ENCODE assay signal across 1 cellular context in the genomic region with DNA sequence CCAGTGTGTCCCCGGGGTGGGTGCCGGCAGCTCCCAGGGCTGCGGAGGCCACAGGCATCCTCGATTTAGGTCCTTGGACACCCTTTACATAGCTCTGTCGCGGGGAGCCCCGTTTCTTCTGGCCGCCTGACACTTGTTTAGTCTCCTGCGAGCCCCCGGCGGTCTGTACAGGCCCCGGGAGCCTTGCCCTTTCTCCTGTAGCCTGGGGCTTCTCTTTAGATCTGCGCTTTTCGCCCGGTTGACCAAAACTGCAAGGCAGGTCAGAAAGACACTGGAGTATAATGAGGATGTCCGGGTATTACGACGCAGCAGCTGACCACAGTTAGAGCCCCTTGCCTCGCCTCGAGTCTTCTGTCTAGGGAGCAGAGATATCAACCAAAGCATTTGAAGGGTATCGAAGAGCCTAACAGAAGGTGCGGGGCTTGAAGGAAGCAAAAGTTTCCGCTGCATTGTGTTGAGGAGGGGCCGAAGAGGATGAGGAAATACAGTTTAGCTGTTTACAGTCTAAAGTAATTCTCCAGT.
TF ChIP-seq lines count a peak whose summit lies in the region.

No MANE protein-coding gene starts in this region.

TF ChIP-seq in HepG2, 621 proteins besides CTCF, POLR2A, EP300 and RAD21:
- peak; percentile 5 for TF ChIP-seq TAF1 (CRISPR knock-in tag; IDR thresholded peaks at IDR 0.05)
- TF ChIP-seq NR3C1 (CRISPR knock-in tag; IDR thresholded peaks at IDR 0.05) = no peak
- TF ChIP-seq NFIC (IDR thresholded peaks at IDR 0.05; ENCODE audit: low read length) = no peak
- TF ChIP-seq, protein P1, sequence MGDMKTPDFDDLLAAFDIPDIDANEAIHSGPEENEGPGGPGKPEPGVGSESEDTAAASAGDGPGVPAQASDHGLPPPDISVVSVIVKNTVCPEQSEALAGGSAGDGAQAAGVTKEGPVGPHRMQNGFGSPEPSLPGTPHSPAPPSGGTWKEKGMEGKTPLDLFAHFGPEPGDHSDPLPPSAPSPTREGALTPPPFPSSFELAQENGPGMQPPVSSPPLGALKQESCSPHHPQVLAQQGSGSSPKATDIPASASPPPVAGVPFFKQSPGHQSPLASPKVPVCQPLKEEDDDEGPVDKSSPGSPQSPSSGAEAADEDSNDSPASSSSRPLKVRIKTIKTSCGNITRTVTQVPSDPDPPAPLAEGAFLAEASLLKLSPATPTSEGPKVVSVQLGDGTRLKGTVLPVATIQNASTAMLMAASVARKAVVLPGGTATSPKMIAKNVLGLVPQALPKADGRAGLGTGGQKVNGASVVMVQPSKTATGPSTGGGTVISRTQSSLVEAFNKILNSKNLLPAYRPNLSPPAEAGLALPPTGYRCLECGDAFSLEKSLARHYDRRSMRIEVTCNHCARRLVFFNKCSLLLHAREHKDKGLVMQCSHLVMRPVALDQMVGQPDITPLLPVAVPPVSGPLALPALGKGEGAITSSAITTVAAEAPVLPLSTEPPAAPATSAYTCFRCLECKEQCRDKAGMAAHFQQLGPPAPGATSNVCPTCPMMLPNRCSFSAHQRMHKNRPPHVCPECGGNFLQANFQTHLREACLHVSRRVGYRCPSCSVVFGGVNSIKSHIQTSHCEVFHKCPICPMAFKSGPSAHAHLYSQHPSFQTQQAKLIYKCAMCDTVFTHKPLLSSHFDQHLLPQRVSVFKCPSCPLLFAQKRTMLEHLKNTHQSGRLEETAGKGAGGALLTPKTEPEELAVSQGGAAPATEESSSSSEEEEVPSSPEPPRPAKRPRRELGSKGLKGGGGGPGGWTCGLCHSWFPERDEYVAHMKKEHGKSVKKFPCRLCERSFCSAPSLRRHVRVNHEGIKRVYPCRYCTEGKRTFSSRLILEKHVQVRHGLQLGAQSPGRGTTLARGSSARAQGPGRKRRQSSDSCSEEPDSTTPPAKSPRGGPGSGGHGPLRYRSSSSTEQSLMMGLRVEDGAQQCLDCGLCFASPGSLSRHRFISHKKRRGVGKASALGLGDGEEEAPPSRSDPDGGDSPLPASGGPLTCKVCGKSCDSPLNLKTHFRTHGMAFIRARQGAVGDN (CRISPR knock-in tag; IDR thresholded peaks at IDR 0.05) = peak; percentile 36
- peak; percentile 4; the same call in 1 of the 2 replicates for TF ChIP-seq PHF8 (CRISPR knock-in tag; IDR thresholded peaks at IDR 0.05)
- 0 out of 2 replicates have a peak, but pooled peaks have one; percentile 17 for TF ChIP-seq KDM2A (CRISPR knock-in tag; IDR thresholded peaks at IDR 0.05; ENCODE audit: borderline replicate concordance, low read depth)
- no peak for TF ChIP-seq ZSCAN20 (CRISPR knock-in tag; IDR thresholded peaks at IDR 0.05; ENCODE audit: borderline replicate concordance)
- TF ChIP-seq, protein P2, sequence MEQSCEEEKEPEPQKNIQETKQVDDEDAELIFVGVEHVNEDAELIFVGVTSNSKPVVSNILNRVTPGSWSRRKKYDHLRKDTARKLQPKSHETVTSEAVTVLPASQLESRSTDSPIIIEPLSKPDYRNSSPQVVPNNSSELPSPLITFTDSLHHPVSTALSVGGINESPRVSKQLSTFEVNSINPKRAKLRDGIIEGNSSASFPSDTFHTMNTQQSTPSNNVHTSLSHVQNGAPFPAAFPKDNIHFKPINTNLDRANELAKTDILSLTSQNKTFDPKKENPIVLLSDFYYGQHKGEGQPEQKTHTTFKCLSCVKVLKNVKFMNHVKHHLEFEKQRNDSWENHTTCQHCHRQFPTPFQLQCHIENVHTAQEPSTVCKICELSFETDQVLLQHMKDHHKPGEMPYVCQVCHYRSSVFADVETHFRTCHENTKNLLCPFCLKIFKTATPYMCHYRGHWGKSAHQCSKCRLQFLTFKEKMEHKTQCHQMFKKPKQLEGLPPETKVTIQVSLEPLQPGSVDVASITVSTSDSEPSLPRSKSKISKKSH (CRISPR knock-in tag; IDR thresholded peaks at IDR 0.05; ENCODE audit: borderline replicate concordance) = 0 out of 2 replicates have a peak, but pooled peaks have one; percentile 5
- TF ChIP-seq PHF20 (CRISPR knock-in tag; IDR thresholded peaks at IDR 0.05) = peak; percentile 27; the same call in 1 of the 2 replicates
- peak; percentile 39; the same call in 1 of the 2 replicates for TF ChIP-seq SAP130 (CRISPR knock-in tag; IDR thresholded peaks at IDR 0.05; ENCODE audit: low read depth)
- TF ChIP-seq, protein P3, sequence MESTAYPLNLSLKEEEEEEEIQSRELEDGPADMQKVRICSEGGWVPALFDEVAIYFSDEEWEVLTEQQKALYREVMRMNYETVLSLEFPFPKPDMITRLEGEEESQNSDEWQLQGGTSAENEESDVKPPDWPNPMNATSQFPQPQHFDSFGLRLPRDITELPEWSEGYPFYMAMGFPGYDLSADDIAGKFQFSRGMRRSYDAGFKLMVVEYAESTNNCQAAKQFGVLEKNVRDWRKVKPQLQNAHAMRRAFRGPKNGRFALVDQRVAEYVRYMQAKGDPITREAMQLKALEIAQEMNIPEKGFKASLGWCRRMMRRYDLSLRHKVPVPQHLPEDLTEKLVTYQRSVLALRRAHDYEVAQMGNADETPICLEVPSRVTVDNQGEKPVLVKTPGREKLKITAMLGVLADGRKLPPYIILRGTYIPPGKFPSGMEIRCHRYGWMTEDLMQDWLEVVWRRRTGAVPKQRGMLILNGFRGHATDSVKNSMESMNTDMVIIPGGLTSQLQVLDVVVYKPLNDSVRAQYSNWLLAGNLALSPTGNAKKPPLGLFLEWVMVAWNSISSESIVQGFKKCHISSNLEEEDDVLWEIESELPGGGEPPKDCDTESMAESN (CRISPR knock-in tag; conservative IDR thresholded peaks at IDR 0.05) = 0 out of 2 replicates have a peak, but pooled peaks have one; percentile 13
- no peak for TF ChIP-seq ZNF839 (CRISPR knock-in tag; IDR thresholded peaks at IDR 0.05; ENCODE audit: borderline replicate concordance)
